In genomic region chr3:119676771-119677640, GRCh38 we compare ENCODE assay signal across 8 cellular contexts. TPM values are rescaled to one million over a fixed set of nuclear protein-coding genes. Genes with fewer than 3 reads are reported as not detected.
DNase-seq lines count a peak whose midpoint lies in the region; ATAC-seq, FAIRE-seq and TF ChIP-seq lines count a peak whose summit lies in the region.

Gene COX17 (minus strand): TSS chr3:119677406. CDS start chr3:119677310, 96 bp downstream.

- no peaks in the 10 kb centered on the region for H3K27me3 ChIP-seq in right atrium auricular region
- no peaks in the 10 kb centered on the region for H3K27me3 ChIP-seq in psoas muscle (ENCODE audit: insufficient read depth in 3 of 3, low read length in 2 of 3)

- H3K27ac ChIP-seq in angular gyrus (ENCODE audit: low read depth, low read length) (peak within 1 kb of the TSS; percentile 93), right atrium auricular region (peak within 1 kb of the TSS; percentile 98), psoas muscle (peak within 1 kb of the TSS; percentile 97)

- H3K4me3 ChIP-seq in right atrium auricular region (peak within 1 kb of the TSS; percentile 77 to 84), psoas muscle (peak within 1 kb of the TSS; percentile 92)

- H3K9me3 ChIP-seq in right atrium auricular region (no peaks in the 10 kb centered on the region), psoas muscle (no peaks in the 10 kb centered on the region)

- H3K4me1 ChIP-seq in right atrium auricular region (peaks cover 0 to 31% of the 10 kb centered on the region in 2 donors), psoas muscle (peaks cover 18% of the 10 kb centered on the region)

- peak; percentile 95 for FAIRE-seq in urothelium cell line (lab: Jason Lieb, UNC)

- peaks cover 17% of the 10 kb centered on the region for H3K36me3 ChIP-seq in right atrium auricular region
- peaks cover 0 to 34% of the 10 kb centered on the region in 2 donors for H3K36me3 ChIP-seq in psoas muscle (ENCODE audit: insufficient read depth in 1 of 2, low read depth in 1 of 2)

- intact Hi-C loops in psoas muscle (cut with DNase I), result loop anchor here (5.0 to 10.0 kb wide), 4 partner anchors 80 to 182 kb away; partner anchors contain the start of genes TIMMDC1 (in 2 of the 2), ADPRH (in 1 of the 2) and PLA1A (in 1 of the 2)

- WGBS in psoas muscle, 3 donors, result 0 to 1% (median 0%) methylated on average over 52 of the region's 54 CpGs

- ATAC-seq in GM18498 (IDR thresholded peaks at IDR 0.05; ENCODE audit: unreplicated experiment) (peak; percentile 88), HG02938 (IDR thresholded peaks at IDR 0.05; ENCODE audit: unreplicated experiment) (peak; percentile 85), psoas muscle (peak; percentile 91 to 95 (median 92))

- no peak for TF ChIP-seq CTCF in right atrium auricular region (IDR thresholded peaks at IDR 0.05)
- TF ChIP-seq CTCF in psoas muscle (IDR thresholded peaks at IDR 0.05), result no peak

- DNase-seq in NCI-H187 (lab: John Stamatoyannopoulos, UW) (peak; percentile 96), T-helper 2 cell (peak; percentile 84 to 99 (median 95)), right atrium auricular region (ENCODE audit: low spot score) (peak; percentile 96), psoas muscle (peak; percentile 93 to 96), urothelium cell line (ENCODE audit: low spot score) (peak; percentile 98)

RNA-seq across cellular contexts. Expression of gene COX17, which starts in this region (rescaled TPM):
- 10 to 100 TPM; 75.8 to 93.9 TPM for total RNA-seq in right atrium auricular region
- total RNA-seq in psoas muscle, result 100 to 1,000 TPM in 3 of 4 donors, 10 to 100 TPM in 1; 89.5 to 180 (median 127) TPM
- polyA plus RNA-seq in psoas muscle, result 100 to 1,000 TPM; 166 to 330 (median 304) TPM

Comparison
In these comparisons a context has a peak if more than half of its experiments do, and no peak if none do; other contexts are left out.
1. Peak in every context shown above with its lines: DNase-seq, ATAC-seq, H3K4me3 ChIP-seq and H3K27ac ChIP-seq.